Comparison of ENCODE assay signal across 9 cellular contexts in genomic region chr11:116895053-116895757, GRCh38. TPM values are rescaled to one million over a fixed set of nuclear protein-coding genes. Genes with fewer than 3 reads are reported as not detected.
DNase-seq lines count a peak whose midpoint lies in the region; ATAC-seq and TF ChIP-seq lines count a peak whose summit lies in the region.
"Had no signal": no experiment of that assay in that cellular context is flagged by ENCODE, and none has a peak within 500 bp of the region (broad histone marks: within the 10 kb centered on the region; RNA-seq: fewer than 3 reads in every experiment).

No MANE protein-coding gene starts in this region.

- H3K4me3 ChIP-seq in NB4 (ENCODE audit: low read depth, low read length), result no peak overlapping the region
- H3K4me3 ChIP-seq in naive thymus-derived CD4-positive, alpha-beta T cell (ENCODE audit: low read length), result no peak overlapping the region

- peaks cover 0 to 39% (median 11%) of the 10 kb centered on the region in 3 experiments for H3K36me3 ChIP-seq in naive thymus-derived CD4-positive, alpha-beta T cell (ENCODE audit: control insufficient read depth in 2 of 3, insufficient read depth in 3 of 3, low read length in 3 of 3)

- H3K4me3 Mint-ChIP-seq in CD4-positive, alpha-beta T cell, result no peak overlapping the region
- H3K4me3 Mint-ChIP-seq in effector memory CD8-positive, alpha-beta T cell, result no peak overlapping the region
- H3K4me3 Mint-ChIP-seq in naive thymus-derived CD4-positive, alpha-beta T cell, result no peak overlapping the region

- peak; percentile 48 for ATAC-seq in CD4-positive, alpha-beta T cell (ENCODE audit: poor library complexity)
- no peak for ATAC-seq in effector memory CD8-positive, alpha-beta T cell (replicated peaks)
- ATAC-seq in naive thymus-derived CD4-positive, alpha-beta T cell, result peak; percentile 64
- ATAC-seq in HG03442 (IDR thresholded peaks at IDR 0.05; ENCODE audit: unreplicated experiment) (no peak), HG03159 (IDR thresholded peaks at IDR 0.05; ENCODE audit: unreplicated experiment) (no peak)

- no peaks in the 10 kb centered on the region for H3K9me3 Mint-ChIP-seq in CD4-positive, alpha-beta T cell
- H3K9me3 Mint-ChIP-seq in effector memory CD8-positive, alpha-beta T cell, result no peaks in the 10 kb centered on the region
- H3K9me3 Mint-ChIP-seq in naive thymus-derived CD4-positive, alpha-beta T cell, result peaks cover 0 to 6% (median 4%) of the 10 kb centered on the region in 11 donors

- H3K27ac ChIP-seq in CD4-positive, alpha-beta T cell (ENCODE audit: low read depth, low read length), result no peak overlapping the region
- no peak overlapping the region for H3K27ac ChIP-seq in naive thymus-derived CD4-positive, alpha-beta T cell (ENCODE audit: low read depth, low read length)

- no peak for TF ChIP-seq CTCF in CD4-positive, alpha-beta T cell (IDR thresholded peaks at IDR 0.05)
- TF ChIP-seq CTCF in NB4 (IDR thresholded peaks at IDR 0.05; ENCODE audit: low read depth, low read length), result peak; percentile 42

- H3K27ac Mint-ChIP-seq in CD4-positive, alpha-beta T cell, result no peak overlapping the region
- peak overlapping the region; percentile 2 to 55 for H3K27ac Mint-ChIP-seq in effector memory CD8-positive, alpha-beta T cell
- peak overlapping the region in 6 of 9 donors; percentile 41 to 84 (median 60) for H3K27ac Mint-ChIP-seq in naive thymus-derived CD4-positive, alpha-beta T cell

- intact Hi-C loops in CD4-positive, alpha-beta T cell (cut with DNase I, micrococcal nuclease), result no loop called here
- intact Hi-C loops in naive thymus-derived CD4-positive, alpha-beta T cell (cut with micrococcal nuclease), result loop anchor here in 1 of 2 donors (1.0 kb wide), 1 partner anchor 211 kb away; no protein-coding TSS in a partner anchor

- peak in 1 of 10 experiments; percentile 8 for DNase-seq in CD4-positive, alpha-beta T cell
- peak; percentile 35 for DNase-seq in NB4 (ENCODE audit: low read depth)
- no peak for DNase-seq in effector memory CD8-positive, alpha-beta T cell
- peak in 4 of 9 donors; percentile 6 to 26 (median 14) for DNase-seq in naive thymus-derived CD4-positive, alpha-beta T cell
- no peak for DNase-seq in GF-D8 (lab: John Stamatoyannopoulos, UW)
- DNase-seq in HEK293T (ENCODE audit: extremely low spot score), result no peak

- no peak for TF ChIP-seq POLR2A in NB4 (IDR thresholded peaks at IDR 0.05; ENCODE audit: extremely low read depth, insufficient read length)

- CTCF ChIA-PET in CD4-positive, alpha-beta T cell (lab: Charles Lee), result no interaction called here
- CTCF ChIA-PET in naive thymus-derived CD4-positive, alpha-beta T cell (lab: Charles Lee), result interaction anchor here (1.0 to 2.1 kb wide), 3 partner anchors 15 to 210 kb away, joined by 3 to 10 read pairs (median 7); no protein-coding TSS in a partner anchor
- CTCF ChIA-PET in HEK293T (lab: Yijun Ruan, JAX), result interaction anchor here (0.6 kb wide), 2 partner anchors 182 to 200 kb away, joined by 3 read pairs; no protein-coding TSS in a partner anchor

- POLR2A ChIA-PET in CD4-positive, alpha-beta T cell (lab: Charles Lee), result interaction anchor here (1.2 kb wide), 1 partner anchor 34 kb away, joined by 3 read pairs; no protein-coding TSS in a partner anchor
- POLR2A ChIA-PET in naive thymus-derived CD4-positive, alpha-beta T cell (lab: Charles Lee), result interaction anchor here (0.7 kb wide), 1 partner anchor 202 kb away, joined by 3 read pairs; no protein-coding TSS in a partner anchor
- POLR2A ChIA-PET in HEK293T (lab: Yijun Ruan, JAX), result no interaction called here

- H3K27me3 ChIP-seq in CD4-positive, alpha-beta T cell (ENCODE audit: control insufficient read depth, insufficient read depth, low read length), result no peaks in the 10 kb centered on the region
- no peaks in the 10 kb centered on the region for H3K27me3 ChIP-seq in naive thymus-derived CD4-positive, alpha-beta T cell (ENCODE audit: control insufficient read depth in 2 of 2, insufficient read depth in 2 of 2, low read length in 2 of 2)

- no peaks in the 10 kb centered on the region for H3K9me3 ChIP-seq in CD4-positive, alpha-beta T cell (ENCODE audit: control insufficient read depth, low read length)
- H3K9me3 ChIP-seq in naive thymus-derived CD4-positive, alpha-beta T cell (ENCODE audit: control insufficient read depth in 2 of 3, low read length in 3 of 3), result peaks cover 0 to 5% (median 0%) of the 10 kb centered on the region in 3 experiments

- peaks cover 5 to 8% of the 10 kb centered on the region in 2 donors for H3K4me1 ChIP-seq in naive thymus-derived CD4-positive, alpha-beta T cell (ENCODE audit: control insufficient read depth in 2 of 2, insufficient read depth in 2 of 2, low read length in 2 of 2)

- H3K36me3 Mint-ChIP-seq in CD4-positive, alpha-beta T cell (ENCODE audit: low read depth), result peaks cover 63% of the 10 kb centered on the region
- H3K36me3 Mint-ChIP-seq in effector memory CD8-positive, alpha-beta T cell (ENCODE audit: insufficient read depth), result peaks cover 15% of the 10 kb centered on the region
- H3K36me3 Mint-ChIP-seq in naive thymus-derived CD4-positive, alpha-beta T cell, result peaks cover 13 to 50% (median 28%) of the 10 kb centered on the region in 5 donors

- no peaks in the 10 kb centered on the region for H3K27me3 Mint-ChIP-seq in CD4-positive, alpha-beta T cell
- H3K27me3 Mint-ChIP-seq in effector memory CD8-positive, alpha-beta T cell, result no peaks in the 10 kb centered on the region
- H3K27me3 Mint-ChIP-seq in naive thymus-derived CD4-positive, alpha-beta T cell, result no peaks in the 10 kb centered on the region

- peaks cover 12% of the 10 kb centered on the region for H3K4me1 Mint-ChIP-seq in CD4-positive, alpha-beta T cell (ENCODE audit: low read depth)
- peaks cover 6 to 23% of the 10 kb centered on the region in 2 donors for H3K4me1 Mint-ChIP-seq in effector memory CD8-positive, alpha-beta T cell (ENCODE audit: low read depth in 2 of 2)
- H3K4me1 Mint-ChIP-seq in naive thymus-derived CD4-positive, alpha-beta T cell, result peaks cover 11 to 28% (median 17%) of the 10 kb centered on the region in 7 donors

TF ChIP-seq in HEK293T, 16 proteins besides CTCF, POLR2A, EP300 and RAD21:
- TF ChIP-seq SUZ12 (IDR thresholded peaks at IDR 0.05), result no peak
- TF ChIP-seq ARNT (IDR thresholded peaks at IDR 0.05), result no peak
- no peak for TF ChIP-seq FOXA1 (IDR thresholded peaks at IDR 0.05)
- TF ChIP-seq LEF1 (IDR thresholded peaks at IDR 0.05; ENCODE audit: borderline replicate concordance), result no peak
- no peak for TF ChIP-seq ZNF384 (IDR thresholded peaks at IDR 0.05)
- no peak for TF ChIP-seq NFRKB (IDR thresholded peaks at IDR 0.05)
- TF ChIP-seq SP1 (IDR thresholded peaks at IDR 0.05), result no peak
- TF ChIP-seq CTBP1 (IDR thresholded peaks at IDR 0.05; ENCODE audit: borderline replicate concordance), result no peak
- TF ChIP-seq HDGF (IDR thresholded peaks at IDR 0.05; ENCODE audit: borderline replicate concordance), result no peak
- TF ChIP-seq BHLHE40 (IDR thresholded peaks at IDR 0.05; ENCODE audit: borderline replicate concordance), result no peak

RNA-seq across cellular contexts. Expression of gene APOA1, which starts 57.8 kb away (rescaled TPM):
- total RNA-seq in CD4-positive, alpha-beta T cell, result under 1 TPM; 0.47 to 0.77 TPM
- total RNA-seq in naive thymus-derived CD4-positive, alpha-beta T cell, result under 1 TPM; 0.24 to 0.70 (median 0.51) TPM
- not detected for polyA plus RNA-seq in naive thymus-derived CD4-positive, alpha-beta T cell
- total RNA-seq: LHCN-M2 had no signal

Comparison
In these comparisons a context has a peak if more than half of its experiments do, and no peak if none do; other contexts are left out.
1. ATAC-seq: peak in CD4-positive, alpha-beta T cell (single experiment) and naive thymus-derived CD4-positive, alpha-beta T cell (single experiment); none in effector memory CD8-positive, alpha-beta T cell (single experiment), HG03442 (single experiment) and HG03159 (single experiment).